Comparison of ENCODE assay signal across 1 cellular context in genomic region chr19:2974342-2974932, GRCh38.
A peak's percentile ranks its signal among the peaks of the same experiment; 100 is the strongest.
TF ChIP-seq lines count a peak whose summit lies in the region.

No MANE protein-coding gene starts in this region.

TF ChIP-seq in K562, 482 proteins besides CTCF, POLR2A, EP300 and RAD21 (continued from another document and continues in another):
- TF ChIP-seq, protein P1, sequence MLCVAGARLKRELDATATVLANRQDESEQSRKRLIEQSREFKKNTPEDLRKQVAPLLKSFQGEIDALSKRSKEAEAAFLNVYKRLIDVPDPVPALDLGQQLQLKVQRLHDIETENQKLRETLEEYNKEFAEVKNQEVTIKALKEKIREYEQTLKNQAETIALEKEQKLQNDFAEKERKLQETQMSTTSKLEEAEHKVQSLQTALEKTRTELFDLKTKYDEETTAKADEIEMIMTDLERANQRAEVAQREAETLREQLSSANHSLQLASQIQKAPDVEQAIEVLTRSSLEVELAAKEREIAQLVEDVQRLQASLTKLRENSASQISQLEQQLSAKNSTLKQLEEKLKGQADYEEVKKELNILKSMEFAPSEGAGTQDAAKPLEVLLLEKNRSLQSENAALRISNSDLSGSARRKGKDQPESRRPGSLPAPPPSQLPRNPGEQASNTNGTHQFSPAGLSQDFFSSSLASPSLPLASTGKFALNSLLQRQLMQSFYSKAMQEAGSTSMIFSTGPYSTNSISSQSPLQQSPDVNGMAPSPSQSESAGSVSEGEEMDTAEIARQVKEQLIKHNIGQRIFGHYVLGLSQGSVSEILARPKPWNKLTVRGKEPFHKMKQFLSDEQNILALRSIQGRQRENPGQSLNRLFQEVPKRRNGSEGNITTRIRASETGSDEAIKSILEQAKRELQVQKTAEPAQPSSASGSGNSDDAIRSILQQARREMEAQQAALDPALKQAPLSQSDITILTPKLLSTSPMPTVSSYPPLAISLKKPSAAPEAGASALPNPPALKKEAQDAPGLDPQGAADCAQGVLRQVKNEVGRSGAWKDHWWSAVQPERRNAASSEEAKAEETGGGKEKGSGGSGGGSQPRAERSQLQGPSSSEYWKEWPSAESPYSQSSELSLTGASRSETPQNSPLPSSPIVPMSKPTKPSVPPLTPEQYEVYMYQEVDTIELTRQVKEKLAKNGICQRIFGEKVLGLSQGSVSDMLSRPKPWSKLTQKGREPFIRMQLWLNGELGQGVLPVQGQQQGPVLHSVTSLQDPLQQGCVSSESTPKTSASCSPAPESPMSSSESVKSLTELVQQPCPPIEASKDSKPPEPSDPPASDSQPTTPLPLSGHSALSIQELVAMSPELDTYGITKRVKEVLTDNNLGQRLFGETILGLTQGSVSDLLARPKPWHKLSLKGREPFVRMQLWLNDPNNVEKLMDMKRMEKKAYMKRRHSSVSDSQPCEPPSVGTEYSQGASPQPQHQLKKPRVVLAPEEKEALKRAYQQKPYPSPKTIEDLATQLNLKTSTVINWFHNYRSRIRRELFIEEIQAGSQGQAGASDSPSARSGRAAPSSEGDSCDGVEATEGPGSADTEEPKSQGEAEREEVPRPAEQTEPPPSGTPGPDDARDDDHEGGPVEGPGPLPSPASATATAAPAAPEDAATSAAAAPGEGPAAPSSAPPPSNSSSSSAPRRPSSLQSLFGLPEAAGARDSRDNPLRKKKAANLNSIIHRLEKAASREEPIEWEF (CRISPR knock-in tag; IDR thresholded peaks at IDR 0.05), result no peak
- TF ChIP-seq TRIM24 (IDR thresholded peaks at IDR 0.05), result 0 out of 4 replicates have a peak, but pooled peaks of 1 of the 2 experiments have one; percentile 30
- peak; percentile 67; the same call in 1 of the 2 replicates for TF ChIP-seq SMARCC2 (IDR thresholded peaks at IDR 0.05; ENCODE audit: low read depth)
- 0 out of 2 replicates have a peak, but pooled peaks have one; percentile 35 for TF ChIP-seq SREBF1 (IDR thresholded peaks at IDR 0.05; ENCODE audit: borderline replicate concordance, low read depth, low read length)
- TF ChIP-seq, protein P2, sequence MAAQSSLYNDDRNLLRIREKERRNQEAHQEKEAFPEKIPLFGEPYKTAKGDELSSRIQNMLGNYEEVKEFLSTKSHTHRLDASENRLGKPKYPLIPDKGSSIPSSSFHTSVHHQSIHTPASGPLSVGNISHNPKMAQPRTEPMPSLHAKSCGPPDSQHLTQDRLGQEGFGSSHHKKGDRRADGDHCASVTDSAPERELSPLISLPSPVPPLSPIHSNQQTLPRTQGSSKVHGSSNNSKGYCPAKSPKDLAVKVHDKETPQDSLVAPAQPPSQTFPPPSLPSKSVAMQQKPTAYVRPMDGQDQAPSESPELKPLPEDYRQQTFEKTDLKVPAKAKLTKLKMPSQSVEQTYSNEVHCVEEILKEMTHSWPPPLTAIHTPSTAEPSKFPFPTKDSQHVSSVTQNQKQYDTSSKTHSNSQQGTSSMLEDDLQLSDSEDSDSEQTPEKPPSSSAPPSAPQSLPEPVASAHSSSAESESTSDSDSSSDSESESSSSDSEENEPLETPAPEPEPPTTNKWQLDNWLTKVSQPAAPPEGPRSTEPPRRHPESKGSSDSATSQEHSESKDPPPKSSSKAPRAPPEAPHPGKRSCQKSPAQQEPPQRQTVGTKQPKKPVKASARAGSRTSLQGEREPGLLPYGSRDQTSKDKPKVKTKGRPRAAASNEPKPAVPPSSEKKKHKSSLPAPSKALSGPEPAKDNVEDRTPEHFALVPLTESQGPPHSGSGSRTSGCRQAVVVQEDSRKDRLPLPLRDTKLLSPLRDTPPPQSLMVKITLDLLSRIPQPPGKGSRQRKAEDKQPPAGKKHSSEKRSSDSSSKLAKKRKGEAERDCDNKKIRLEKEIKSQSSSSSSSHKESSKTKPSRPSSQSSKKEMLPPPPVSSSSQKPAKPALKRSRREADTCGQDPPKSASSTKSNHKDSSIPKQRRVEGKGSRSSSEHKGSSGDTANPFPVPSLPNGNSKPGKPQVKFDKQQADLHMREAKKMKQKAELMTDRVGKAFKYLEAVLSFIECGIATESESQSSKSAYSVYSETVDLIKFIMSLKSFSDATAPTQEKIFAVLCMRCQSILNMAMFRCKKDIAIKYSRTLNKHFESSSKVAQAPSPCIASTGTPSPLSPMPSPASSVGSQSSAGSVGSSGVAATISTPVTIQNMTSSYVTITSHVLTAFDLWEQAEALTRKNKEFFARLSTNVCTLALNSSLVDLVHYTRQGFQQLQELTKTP (IDR thresholded peaks at IDR 0.05; ENCODE audit: low read depth in 1 of 2, partially characterized antibody in 2 of 2), result peak in 1 of 2 experiments; percentile 62
- peak; percentile 98 to 100 for TF ChIP-seq RCOR1 (IDR thresholded peaks at IDR 0.05; ENCODE audit: borderline replicate concordance in 1 of 2, low read depth in 2 of 2, low read length in 2 of 2)
- peak; percentile 87; the same call in 1 of the 2 replicates for TF ChIP-seq ZBTB1 (CRISPR knock-in tag; IDR thresholded peaks at IDR 0.05; ENCODE audit: borderline replicate concordance, low read depth)
- peak; percentile 80 for TF ChIP-seq DPF2 (IDR thresholded peaks at IDR 0.05)
- TF ChIP-seq CBFA2T2 (conservative IDR thresholded peaks at IDR 0.05), result peak; percentile 61
- TF ChIP-seq ZFP1 (CRISPR knock-in tag; IDR thresholded peaks at IDR 0.05), result no peak
- peak; percentile 40; the same call in 1 of the 2 replicates for TF ChIP-seq ZNF263 (CRISPR knock-in tag; IDR thresholded peaks at IDR 0.05; ENCODE audit: borderline replicate concordance)
- TF ChIP-seq USF2 (CRISPR knock-in tag; IDR thresholded peaks at IDR 0.05), result peak; percentile 77
- TF ChIP-seq XRCC5 (IDR thresholded peaks at IDR 0.05; ENCODE audit: low read depth, low read length), result 0 out of 2 replicates have a peak, but pooled peaks have one; percentile 25
- peak; percentile 31; the same call in 1 of the 2 replicates for TF ChIP-seq LCOR (CRISPR knock-in tag; IDR thresholded peaks at IDR 0.05)
- 0 out of 4 replicates have a peak, but pooled peaks have one; percentile 8 to 17 for TF ChIP-seq NRF1 (conservative IDR thresholded peaks at IDR 0.05 in 1 of 2, IDR thresholded peaks at IDR 0.05 in 1 of 2)
- TF ChIP-seq NONO (IDR thresholded peaks at IDR 0.05; ENCODE audit: low read depth in 2 of 2, low read length in 1 of 2), result 0 out of 4 replicates have a peak, but pooled peaks of 1 of the 2 experiments have one; percentile 42
- TF ChIP-seq TOE1 (IDR thresholded peaks at IDR 0.05; ENCODE audit: borderline replicate concordance), result peak; percentile 56; the same call in 1 of the 2 replicates
- no peak for TF ChIP-seq TOE1 (CRISPR knock-in tag; IDR thresholded peaks at IDR 0.05; ENCODE audit: borderline replicate concordance, low read depth)
- peak in 1 of 2 experiments; percentile 32; a peak in 1 of 4 replicates for TF ChIP-seq MAZ (CRISPR knock-in tag; conservative IDR thresholded peaks at IDR 0.05 in 1 of 2, IDR thresholded peaks at IDR 0.05 in 1 of 2)
- TF ChIP-seq ZNF133 (CRISPR knock-in tag; IDR thresholded peaks at IDR 0.05), result no peak
- TF ChIP-seq RNF2 (IDR thresholded peaks at IDR 0.05), result 0 out of 2 replicates have a peak, but pooled peaks have one; percentile 61
- no peak for TF ChIP-seq GTF2A2 (tag; IDR thresholded peaks at IDR 0.05)
- TF ChIP-seq, protein P3, sequence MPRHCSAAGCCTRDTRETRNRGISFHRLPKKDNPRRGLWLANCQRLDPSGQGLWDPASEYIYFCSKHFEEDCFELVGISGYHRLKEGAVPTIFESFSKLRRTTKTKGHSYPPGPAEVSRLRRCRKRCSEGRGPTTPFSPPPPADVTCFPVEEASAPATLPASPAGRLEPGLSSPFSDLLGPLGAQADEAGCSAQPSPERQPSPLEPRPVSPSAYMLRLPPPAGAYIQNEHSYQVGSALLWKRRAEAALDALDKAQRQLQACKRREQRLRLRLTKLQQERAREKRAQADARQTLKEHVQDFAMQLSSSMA (CRISPR knock-in tag; IDR thresholded peaks at IDR 0.05), result no peak
- TF ChIP-seq BHLHE40 (IDR thresholded peaks at IDR 0.05; ENCODE audit: low read length), result peak; percentile 79
- no peak for TF ChIP-seq UBTF (IDR thresholded peaks at IDR 0.05; ENCODE audit: borderline replicate concordance in 1 of 2, low read depth in 2 of 2, low read length in 2 of 2)
- TF ChIP-seq SP1 (CRISPR knock-in tag; IDR thresholded peaks at IDR 0.05), result peak; percentile 60; the same call in 1 of the 2 replicates
- no peak for TF ChIP-seq ZNF239 (CRISPR knock-in tag; IDR thresholded peaks at IDR 0.05)
- peak; percentile 59; the same call in 1 of the 2 replicates for TF ChIP-seq RUNX1 (IDR thresholded peaks at IDR 0.05; ENCODE audit: low read depth)
- TF ChIP-seq TFE3 (CRISPR knock-in tag; IDR thresholded peaks at IDR 0.05), result peak; percentile 57
- peak; percentile 87 for TF ChIP-seq ADNP (tag; IDR thresholded peaks at IDR 0.05)
- TF ChIP-seq TAF9B (IDR thresholded peaks at IDR 0.05; ENCODE audit: partially characterized antibody), result no peak
- peak; percentile 76; the same call in 1 of the 2 replicates for TF ChIP-seq MEF2A (IDR thresholded peaks at IDR 0.05; ENCODE audit: control insufficient read depth, low read depth, low read length)
- TF ChIP-seq FOSL1 (tag; conservative IDR thresholded peaks at IDR 0.05), result peak; percentile 46; the same call in 1 of the 2 replicates
- TF ChIP-seq NR2C2 (CRISPR knock-in tag; IDR thresholded peaks at IDR 0.05), result peak; percentile 46; the same call in 1 of the 2 replicates
- TF ChIP-seq NR2C2 (tag; IDR thresholded peaks at IDR 0.05), result peak; percentile 85
- TF ChIP-seq CEBPG (CRISPR knock-in tag; IDR thresholded peaks at IDR 0.05), result no peak
- no peak for TF ChIP-seq CEBPG (tag; conservative IDR thresholded peaks at IDR 0.05 in 1 of 2, IDR thresholded peaks at IDR 0.05 in 1 of 2)
- TF ChIP-seq ZEB2 (IDR thresholded peaks at IDR 0.05), result peak; percentile 70; the same call in 1 of the 2 replicates
- TF ChIP-seq COPS2 (conservative IDR thresholded peaks at IDR 0.05), result no peak
- TF ChIP-seq CBFB (CRISPR knock-in tag; IDR thresholded peaks at IDR 0.05), result peak; percentile 67; the same call in 1 of the 2 replicates
- TF ChIP-seq MEF2D (tag; conservative IDR thresholded peaks at IDR 0.05; ENCODE audit: low read depth), result peak; percentile 89
- peak; percentile 26 for TF ChIP-seq HMGN3 (IDR thresholded peaks at IDR 0.05; ENCODE audit: borderline replicate concordance, extremely low read depth, insufficient read length, low read depth, low read length)
- TF ChIP-seq ATF3 (IDR thresholded peaks at IDR 0.05), result peak; percentile 50; the same call in 1 of the 2 replicates
- no peak for TF ChIP-seq ATF3 (CRISPR knock-in tag; conservative IDR thresholded peaks at IDR 0.05)
- no peak for TF ChIP-seq ELK3 (CRISPR knock-in tag; IDR thresholded peaks at IDR 0.05)
- TF ChIP-seq STAT5A (IDR thresholded peaks at IDR 0.05; ENCODE audit: borderline replicate concordance, low read length), result no peak
